ENCODE assay signal across 14 cellular contexts in genomic region chr13:98665638-98665995, GRCh38.
"Had no signal": no experiment of that assay in that cellular context is flagged by ENCODE, and none has a peak within 500 bp of the region (broad histone marks: within the 10 kb centered on the region; RNA-seq: fewer than 3 reads in every experiment).

No MANE protein-coding gene starts in this region.

- H3K27me3 Mint-ChIP-seq: type B pancreatic cell had no signal

- H3K4me1 ChIP-seq: adrenal gland, prostate gland, sigmoid colon had no signal

- H3K27me3 ChIP-seq: adrenal gland, sigmoid colon had no signal

- H3K9me3 ChIP-seq: adrenal gland, prostate gland, sigmoid colon had no signal

- DNase-seq: activated CD4-positive, CD25-positive, alpha-beta regulatory T cell; activated naive CD4-positive, alpha-beta T cell treated with anti-CD3 and anti-CD28 coated beads, Interleukin-2, amount 50 U/mL, for 16 hours; adrenal gland; dorsolateral prefrontal cortex; immature natural killer cell; left cardiac atrium; mammary epithelial cell; sigmoid colon; stimulated activated naive CD4-positive, alpha-beta T cell had no signal

- H3K9me3 Mint-ChIP-seq: activated T-helper 2 cell treated with anti-CD3 and anti-CD28 coated beads, Interferon-gamma antibody, Interleukin-2, Interleukin-4, amounts not matched to agents 10 μg/mL and 5 μg/mL and 100 μg/mL, durations not matched to agents 14 hours and 24 hours and 36 hours; immature natural killer cell; naive thymus-derived CD4-positive, alpha-beta T cell; type B pancreatic cell had no signal

- ATAC-seq: esophagus mucosa; left cardiac atrium; naive thymus-derived CD4-positive, alpha-beta T cell had no signal

- H3K36me3 ChIP-seq: adrenal gland, prostate gland, sigmoid colon had no signal

- H3K4me1 Mint-ChIP-seq: immature natural killer cell had no signal

- H3K36me3 Mint-ChIP-seq: immature natural killer cell; naive thymus-derived CD4-positive, alpha-beta T cell; type B pancreatic cell had no signal

- H3K27ac ChIP-seq: adrenal gland, dorsolateral prefrontal cortex, prostate gland, sigmoid colon had no signal

- H3K4me3 Mint-ChIP-seq: immature natural killer cell; naive thymus-derived CD4-positive, alpha-beta T cell; type B pancreatic cell had no signal

- H3K27ac Mint-ChIP-seq: activated T-helper 2 cell treated with anti-CD3 and anti-CD28 coated beads, Interferon-gamma antibody, Interleukin-2, Interleukin-4, amounts not matched to agents 10 μg/mL and 5 μg/mL and 100 μg/mL, durations not matched to agents 14 hours and 24 hours and 36 hours; immature natural killer cell; naive thymus-derived CD4-positive, alpha-beta T cell; type B pancreatic cell had no signal

- H3K4me3 ChIP-seq: adrenal gland, dorsolateral prefrontal cortex, prostate gland, sigmoid colon had no signal
